28 cellular contexts compared by ENCODE assay signal in genomic region chrX:108159028-108159670, GRCh38.
"Had no signal": no experiment of that assay in that cellular context is flagged by ENCODE, and none has a peak within 500 bp of the region (broad histone marks: within the 10 kb centered on the region; RNA-seq: fewer than 3 reads in every experiment).

No MANE protein-coding gene starts in this region.

- H3K36me3 ChIP-seq: adrenal gland had no signal

- DNase-seq: activated CD4-positive, alpha-beta memory T cell treated with anti-CD3 and anti-CD28 coated beads for 36 hours; activated CD4-positive, alpha-beta T cell treated with anti-CD3 and anti-CD28 coated beads for 36 hours; activated CD4-positive, alpha-beta T cell treated with anti-CD3 and anti-CD28 coated beads, Interleukin-2, amount 10 ng/mL, durations not matched to agents 24 days and 14 days; activated CD4-positive, CD25-positive, alpha-beta regulatory T cell; activated CD4-positive, CD25-positive, alpha-beta regulatory T cell treated with anti-CD3 and anti-CD28 coated beads, Interleukin-2, amount 50 U/mL, for 72 hours; activated CD8-positive, alpha-beta memory T cell treated with anti-CD3 and anti-CD28 coated beads, Interleukin-2, amount 10 ng/mL, durations not matched to agents 7 days and 5 days; activated CD8-positive, alpha-beta memory T cell treated with anti-CD3 and anti-CD28 coated beads, Interleukin-2, amount 50 U/mL, for 4 hours; activated CD8-positive, alpha-beta T cell treated with anti-CD3 and anti-CD28 coated beads, Interleukin-2, amount 10 ng/mL, durations not matched to agents 7 days and 5 days; activated effector memory CD4-positive, alpha-beta T cell treated with anti-CD3 and anti-CD28 coated beads, Interleukin-2, amount 50 U/mL, for 16 hours; activated naive CD4-positive, alpha-beta T cell treated with anti-CD3 and anti-CD28 coated beads for 36 hours; activated naive CD8-positive, alpha-beta T cell treated with anti-CD3 and anti-CD28 coated beads for 36 hours; activated naive CD8-positive, alpha-beta T cell treated with anti-CD3 and anti-CD28 coated beads, Interleukin-2, amount 50 U/mL, for 24 hours; activated T-cell treated with anti-CD3 and anti-CD28 coated beads, Interleukin-2, amount 50 U/mL, for 1 hour; activated T-cell treated with anti-CD3 and anti-CD28 coated beads, Interleukin-2, amount 50 U/mL, for 48 hours; adrenal gland; amygdala; aorta; body of pancreas; caudate nucleus; cortex of kidney; dermis blood vessel endothelial cell; effector CD4-positive, alpha-beta T cell; effector memory CD8-positive, alpha-beta T cell; esophagus squamous epithelium; foreskin melanocyte; head of caudate nucleus; T-helper 2 cell had no signal

- H3K4me3 ChIP-seq: adrenal gland, body of pancreas, esophagus squamous epithelium, gastroesophageal sphincter had no signal

- H3K27ac ChIP-seq: adrenal gland, body of pancreas, esophagus squamous epithelium, gastroesophageal sphincter had no signal

- H3K4me1 ChIP-seq: adrenal gland, body of pancreas, esophagus squamous epithelium, gastroesophageal sphincter had no signal

- H3K27me3 ChIP-seq: adrenal gland, body of pancreas, esophagus squamous epithelium, gastroesophageal sphincter had no signal

- H3K9me3 ChIP-seq: adrenal gland, body of pancreas, esophagus squamous epithelium, gastroesophageal sphincter had no signal

- ATAC-seq: activated CD4-positive, alpha-beta T cell treated with anti-CD3 and anti-CD28 coated beads for 36 hours; activated CD8-positive, alpha-beta memory T cell treated with anti-CD3 and anti-CD28 coated beads, Interleukin-2, amount 10 ng/mL, durations not matched to agents 7 days and 5 days; activated CD8-positive, alpha-beta T cell treated with anti-CD3 and anti-CD28 coated beads, Interleukin-2, amount 10 ng/mL, durations not matched to agents 7 days and 5 days; activated naive CD8-positive, alpha-beta T cell treated with anti-CD3 and anti-CD28 coated beads, Interleukin-2, amount 50 U/mL, for 24 hours; body of pancreas; effector memory CD8-positive, alpha-beta T cell; gastroesophageal sphincter had no signal
